Comparison of ENCODE assay signal across 15 cellular contexts in genomic region chr6:121584591-121585369, GRCh38.
DNase-seq lines count a peak whose midpoint lies in the region; ATAC-seq and TF ChIP-seq lines count a peak whose summit lies in the region.
"Had no signal": no experiment of that assay in that cellular context is flagged by ENCODE, and none has a peak within 500 bp of the region (broad histone marks: within the 10 kb centered on the region; RNA-seq: fewer than 3 reads in every experiment).

No MANE protein-coding gene starts in this region.

- TF ChIP-seq RAD21 in IMR-90 (IDR thresholded peaks at IDR 0.05; ENCODE audit: low read length), result no peak

- H3K9me3 Mint-ChIP-seq in H9, result no peaks in the 10 kb centered on the region

- no peak overlapping the region for H2AFZ ChIP-seq in IMR-90 (replicated peaks; ENCODE audit: low read length, poor library complexity)
- H2AFZ ChIP-seq in H9 (ENCODE audit: low read length), result no peak overlapping the region

- no peaks in the 10 kb centered on the region for H3K36me3 Mint-ChIP-seq in H9 (ENCODE audit: insufficient read depth in 1 of 3, low read depth in 3 of 3)
- H3K36me3 Mint-ChIP-seq: CD4-positive, CD25-positive, alpha-beta regulatory T cell; natural killer cell had no signal

- TF ChIP-seq POLR2A in IMR-90 (IDR thresholded peaks at IDR 0.05; ENCODE audit: low read depth, low read length) (no peak), spleen (IDR thresholded peaks at IDR 0.05) (no peak)

- peak; percentile 74 for DNase-seq in IMR-90
- DNase-seq in ascending aorta (ENCODE audit: low spot score in 2 of 2), result no peak
- DNase-seq in fibroblast of villous mesenchyme (ENCODE audit: low read depth), result peak; percentile 23
- DNase-seq in putamen (ENCODE audit: low spot score), result peak; percentile 22
- no peak for DNase-seq in H9
- DNase-seq in spleen, result no peak
- DNase-seq in stimulated activated CD4-positive, alpha-beta T cell treated with anti-CD3 and anti-CD28 coated beads, Interleukin-2, amount 100 ng/mL, for 24 hours, result no peak
- DNase-seq: activated naive CD4-positive, alpha-beta T cell treated with anti-CD3 and anti-CD28 coated beads, Interleukin-2, amount 50 U/mL, for 16 hours; CD4-positive, CD25-positive, alpha-beta regulatory T cell; colonic mucosa; natural killer cell; NCI-H2081; SHP77; small intestine had no signal

- H4K91ac ChIP-seq in IMR-90 (ENCODE audit: insufficient read depth, low read depth, low read length) (no peak overlapping the region), H9 (ENCODE audit: insufficient read length, low read depth, low read length) (no peak overlapping the region)

- no TSS peak for BruUV-seq in IMR-90 (replicated peaks; lab: Mats Ljungman, UMichigan)

- H3K4me3 ChIP-seq in IMR-90 (ENCODE audit: insufficient read depth, low read depth, low read length) (no peak overlapping the region), ascending aorta (no peak overlapping the region), fibroblast of villous mesenchyme (ENCODE audit: low read depth, low read length) (no peak overlapping the region), spleen (no peak overlapping the region)
- H3K4me3 ChIP-seq: colonic mucosa had no signal

- H3K23me2 ChIP-seq in H9 (ENCODE audit: insufficient read length, low read depth, low read length, poor library complexity, severe bottlenecking), result no peaks in the 10 kb centered on the region

- H4K5ac ChIP-seq in IMR-90 (ENCODE audit: low read depth, low read length), result peak overlapping the region; percentile 76; the same call in 1 of the 2 replicates
- H4K5ac ChIP-seq in H9 (ENCODE audit: insufficient read length, low read depth, low read length), result no peak overlapping the region

- H2AK9ac ChIP-seq in IMR-90 (replicated peaks; ENCODE audit: low read depth, low read length, poor library complexity), result no peak overlapping the region

- TF ChIP-seq CTCF in IMR-90 (conservative IDR thresholded peaks at IDR 0.05; ENCODE audit: low read depth, low read length), result no peak
- no peak for TF ChIP-seq CTCF in ascending aorta (IDR thresholded peaks at IDR 0.05)
- TF ChIP-seq CTCF in fibroblast of villous mesenchyme (IDR thresholded peaks at IDR 0.05; ENCODE audit: insufficient read depth, low read depth, low read length), result no peak
- TF ChIP-seq CTCF in H9 (conservative IDR thresholded peaks at IDR 0.05), result no peak
- no peak for TF ChIP-seq CTCF in spleen (IDR thresholded peaks at IDR 0.05 in 8 of 11, conservative IDR thresholded peaks at IDR 0.05 in 3 of 11)

- no peak overlapping the region for H3K4me3 Mint-ChIP-seq in H9
- H3K4me3 Mint-ChIP-seq: CD4-positive, CD25-positive, alpha-beta regulatory T cell; natural killer cell had no signal

- H3K27me3 Mint-ChIP-seq in H9 (ENCODE audit: low read depth), result no peaks in the 10 kb centered on the region
- H3K27me3 Mint-ChIP-seq: CD4-positive, CD25-positive, alpha-beta regulatory T cell had no signal

- H3K14ac ChIP-seq in IMR-90 (replicated peaks; ENCODE audit: low read depth, low read length), result peak overlapping the region; percentile 55; the same call in 1 of the 2 replicates
- H3K14ac ChIP-seq in H9 (ENCODE audit: insufficient read depth, low read length), result no peak overlapping the region

- no peak overlapping the region for H3K27ac Mint-ChIP-seq in H9
- H3K27ac Mint-ChIP-seq: CD4-positive, CD25-positive, alpha-beta regulatory T cell; natural killer cell had no signal

- H3K18ac ChIP-seq in IMR-90 (ENCODE audit: low read depth, low read length) (peak overlapping the region; percentile 91; the same call in 1 of the 2 replicates), H9 (ENCODE audit: insufficient read length, low read depth, low read length) (no peak overlapping the region)

- ATAC-seq in IMR-90 (ENCODE audit: low read depth) (peak; percentile 74), HG03025 (IDR thresholded peaks at IDR 0.05; ENCODE audit: low FRiP score, unreplicated experiment) (no peak)
- ATAC-seq: natural killer cell had no signal

- H3K23ac ChIP-seq in IMR-90 (ENCODE audit: low read depth, low read length) (0 out of 2 replicates have a peak overlapping the region, but pooled peaks have one; percentile 38), H9 (ENCODE audit: insufficient read length, low read depth, low read length) (no peak overlapping the region)

- H3K4me1 ChIP-seq in IMR-90 (ENCODE audit: control insufficient read depth, insufficient read depth, low read length), result peaks cover 8% of the 10 kb centered on the region; the same call in 1 of the 2 replicates
- peaks cover 0 to 15% of the 10 kb centered on the region in 2 donors for H3K4me1 ChIP-seq in ascending aorta
- no peaks in the 10 kb centered on the region for H3K4me1 ChIP-seq in H9 (ENCODE audit: insufficient read depth, low read length)
- no peaks in the 10 kb centered on the region for H3K4me1 ChIP-seq in spleen
- H3K4me1 ChIP-seq: colonic mucosa had no signal

- no peaks in the 10 kb centered on the region for H4K20me1 ChIP-seq in IMR-90 (ENCODE audit: insufficient read depth, low read length)
- H4K20me1 ChIP-seq in H9 (ENCODE audit: control insufficient read depth, insufficient read depth, insufficient read length), result no peaks in the 10 kb centered on the region

- H3K9ac ChIP-seq in IMR-90 (ENCODE audit: low read depth, low read length) (no peak overlapping the region), H9 (ENCODE audit: extremely low read depth, insufficient read length, low read length) (no peak overlapping the region)

- H2BK12ac ChIP-seq in H9 (ENCODE audit: insufficient read length, low read depth, low read length), result no peak overlapping the region

- H3K27ac ChIP-seq in IMR-90 (ENCODE audit: insufficient read depth, low read length) (no peak overlapping the region), ascending aorta (peak overlapping the region; percentile 57 to 69), H9 (ENCODE audit: insufficient read length, low read depth, low read length) (no peak overlapping the region), spleen (no peak overlapping the region)
- H3K27ac ChIP-seq: colonic mucosa had no signal

- no CpG with 5 or more reads among the region's 4 CpGs for WGBS in IMR-90 (ENCODE audit: extremely low coverage in 2 of 2, insufficient read length in 1 of 2), 2 experiments
- WGBS in H9 (ENCODE audit: extremely low coverage, insufficient read length, low lambda C conversion rate), result no CpG with 5 or more reads among the region's 4 CpGs
- WGBS in spleen, 5 donors, result 69 to 78% (median 76%) methylated on average over 4 of the region's 4 CpGs

- H3K56ac ChIP-seq in IMR-90 (ENCODE audit: extremely low read depth, insufficient read depth, low read length), result no peak overlapping the region
- no peak overlapping the region for H3K56ac ChIP-seq in H9 (ENCODE audit: insufficient read length, low read depth, low read length)

- H3K4ac ChIP-seq in IMR-90 (ENCODE audit: low read depth, low read length), result peak overlapping the region; percentile 41; the same call in 1 of the 2 replicates
- H3K4ac ChIP-seq in H9 (ENCODE audit: low read depth, low read length), result no peak overlapping the region

- H3K4me1 Mint-ChIP-seq in H9, result no peaks in the 10 kb centered on the region
- H3K4me1 Mint-ChIP-seq: CD4-positive, CD25-positive, alpha-beta regulatory T cell; natural killer cell had no signal

- CTCF ChIA-PET in IMR-90 (lab: Yijun Ruan, JAX), result interaction anchor here (1.1 kb wide), 1 partner anchor 819 kb away, joined by 5 read pairs; no protein-coding TSS in a partner anchor

- in situ Hi-C loops in IMR-90 (cut with MboI; ENCODE audit: low sequenced_read_pairs), result no loop called here

- 0 out of 2 replicates have a peak overlapping the region, but pooled peaks have one; percentile 39 for H2AK5ac ChIP-seq in IMR-90 (ENCODE audit: low read depth, low read length)
- no peak overlapping the region for H2AK5ac ChIP-seq in H9 (ENCODE audit: insufficient read length, low read length)

- peaks cover 3% of the 10 kb centered on the region; the same call in 1 of the 2 replicates for H3K9me1 ChIP-seq in IMR-90 (ENCODE audit: insufficient read depth, low read length)

- intact Hi-C loops in IMR-90 (cut with micrococcal nuclease), result loop anchor here (10.0 kb wide), 1 partner anchor 450 kb away; no protein-coding TSS in a partner anchor
- intact Hi-C loops in ascending aorta (cut with DNase I), result loop anchor here (2.0 to 10.0 kb wide), 4 partner anchors 30 to 250 kb away; partner anchors contain the start of genes GJA1 and TBC1D32
- intact Hi-C loops in spleen (cut with DNase I; ENCODE audit: low total_unique reads), result no loop called here

- H3K79me1 ChIP-seq in IMR-90 (ENCODE audit: low read depth in 1 of 2, low read length in 2 of 2) (no peaks in the 10 kb centered on the region), H9 (ENCODE audit: insufficient read depth, low read depth, low read length, poor library complexity, severe bottlenecking) (no peaks in the 10 kb centered on the region)

- H4K8ac ChIP-seq in IMR-90 (ENCODE audit: low read depth in 2 of 2, low read length in 2 of 2) (peak overlapping the region in 1 of 2 experiments; percentile 56; a peak in 2 of 4 replicates), H9 (replicated peaks; ENCODE audit: insufficient read length, low read depth, low read length) (no peak overlapping the region)

- H2BK15ac ChIP-seq in IMR-90 (ENCODE audit: low read depth, low read length) (0 out of 3 replicates have a peak overlapping the region, but pooled peaks have one; percentile 75), H9 (ENCODE audit: low read depth, low read length) (no peak overlapping the region)

- POLR2A ChIA-PET in IMR-90 (lab: Charles Lee; ENCODE audit: unreplicated experiment), result no interaction called here

- H2BK120ac ChIP-seq in IMR-90 (ENCODE audit: low read depth, low read length) (peak overlapping the region; percentile 73), H9 (ENCODE audit: low read depth, low read length, poor library complexity, severe bottlenecking) (no peak overlapping the region)

- H3K27me3 ChIP-seq in IMR-90 (ENCODE audit: control insufficient read depth, insufficient read depth, low read length), result no peaks in the 10 kb centered on the region
- H3K27me3 ChIP-seq in ascending aorta, result no peaks in the 10 kb centered on the region
- H3K27me3 ChIP-seq in H9 (ENCODE audit: insufficient read depth, low read length), result no peaks in the 10 kb centered on the region
- no peaks in the 10 kb centered on the region for H3K27me3 ChIP-seq in spleen (replicated peaks in 1 of 7)
- H3K27me3 ChIP-seq: colonic mucosa had no signal

- H3K36me3 ChIP-seq in IMR-90 (ENCODE audit: control insufficient read depth, insufficient read depth, low read length), result no peaks in the 10 kb centered on the region
- H3K36me3 ChIP-seq in ascending aorta, result no peaks in the 10 kb centered on the region
- no peaks in the 10 kb centered on the region for H3K36me3 ChIP-seq in spleen
- H3K36me3 ChIP-seq: colonic mucosa had no signal

- H3K9me3 ChIP-seq in IMR-90 (ENCODE audit: control insufficient read depth, insufficient read depth, low read length) (no peaks in the 10 kb centered on the region), ascending aorta (no peaks in the 10 kb centered on the region), H9 (ENCODE audit: control insufficient read depth, low read depth, low read length) (no peaks in the 10 kb centered on the region), spleen (no peaks in the 10 kb centered on the region)
- H3K9me3 ChIP-seq: colonic mucosa had no signal

- dilution Hi-C loops in IMR-90 (cut with HindIII; ENCODE audit: low sequenced_read_pairs, unreplicated experiment), result no loop called here

- H2BK20ac ChIP-seq in IMR-90 (ENCODE audit: low read depth, low read length), result peak overlapping the region; percentile 82; the same call in 1 of the 2 replicates
- H2BK20ac ChIP-seq in H9 (ENCODE audit: low read depth, low read length, poor library complexity, severe bottlenecking), result no peak overlapping the region

- H2BK5ac ChIP-seq in IMR-90 (ENCODE audit: low read depth, low read length, poor library complexity, severe bottlenecking) (peak overlapping the region; percentile 81), H9 (ENCODE audit: insufficient read length, low read length) (no peak overlapping the region)

- no peaks in the 10 kb centered on the region for H3K79me2 ChIP-seq in H9 (ENCODE audit: insufficient read depth, low read length)

- H3T11ph ChIP-seq in H9 (ENCODE audit: low read length), result no peak overlapping the region

- no peak overlapping the region for H3K4me2 ChIP-seq in IMR-90 (ENCODE audit: low read depth, low read length)
- no peak overlapping the region for H3K4me2 ChIP-seq in H9 (ENCODE audit: insufficient read depth, insufficient read length, low read length)

Comparison
In these comparisons a context has a peak if more than half of its experiments do, and no peak if none do; other contexts are left out.
1. DNase-seq: peak in IMR-90 (single experiment), fibroblast of villous mesenchyme (single experiment) and putamen (single experiment); none in ascending aorta (0 of 2), H9 (single experiment), spleen (single experiment) and stimulated activated CD4-positive, alpha-beta T cell treated with anti-CD3 and anti-CD28 coated beads, Interleukin-2, amount 100 ng/mL, for 24 hours (0 of 2).
2. H3K27ac ChIP-seq: peak in ascending aorta (2 of 2); none in IMR-90 (single experiment), H9 (single experiment) and spleen (0 of 8).